ENCODE assay signal across 13 cellular contexts in the genomic region with DNA sequence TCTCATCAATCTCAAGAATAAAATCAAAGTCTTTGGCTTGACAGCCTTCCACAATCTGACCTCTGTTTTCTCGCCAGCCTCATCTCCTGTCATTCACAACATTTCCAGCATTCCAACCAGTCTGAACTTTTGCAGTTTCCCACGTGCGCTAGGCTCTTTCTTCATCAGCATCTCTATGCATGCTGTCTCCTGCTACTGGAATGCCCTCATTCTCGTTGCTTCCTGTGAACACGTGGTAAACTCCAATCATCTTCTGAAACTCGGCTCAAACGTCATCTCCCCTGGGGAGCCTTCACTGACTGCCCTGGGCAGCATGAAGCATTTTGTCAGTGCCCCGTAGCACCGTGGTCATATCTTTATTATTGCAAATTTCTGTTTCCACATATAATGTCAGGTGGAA. TPM values are rescaled to one million over a fixed set of nuclear protein-coding genes. Genes with fewer than 3 reads are reported as not detected.
DNase-seq lines count a peak whose midpoint lies in the region; ATAC-seq and TF ChIP-seq lines count a peak whose summit lies in the region.
"Had no signal": no experiment of that assay in that cellular context is flagged by ENCODE, and none has a peak within 500 bp of the region (broad histone marks: within the 10 kb centered on the region; RNA-seq: fewer than 3 reads in every experiment).

No MANE protein-coding gene starts in this region.

- H3K9me3 ChIP-seq in heart right ventricle (no peaks in the 10 kb centered on the region), prostate gland (no peaks in the 10 kb centered on the region)

- ATAC-seq in heart right ventricle (peak in 7 of 8 donors; percentile 74 to 85 (median 79)), HG02623 (IDR thresholded peaks at IDR 0.05; ENCODE audit: unreplicated experiment) (no peak), T-cell (replicated peaks in 1 of 4) (no peak)
- ATAC-seq: activated CD4-positive, CD25-positive, alpha-beta regulatory T cell treated with anti-CD3 and anti-CD28 coated beads, Interleukin-2, amount 50 U/mL, for 24 hours; activated naive CD8-positive, alpha-beta T cell treated with anti-CD3 and anti-CD28 coated beads, Interleukin-2, amount 50 U/mL, for 24 hours had no signal

- H3K9me3 Mint-ChIP-seq in MCF 10A (ENCODE audit: unreplicated experiment) (no peaks in the 10 kb centered on the region), T-cell (no peaks in the 10 kb centered on the region)
- peaks cover 3% of the 10 kb centered on the region for H3K9me3 Mint-ChIP-seq in activated naive CD8-positive, alpha-beta T cell treated with anti-CD3 and anti-CD28 coated beads for 36 hours
- H3K9me3 Mint-ChIP-seq: activated naive CD8-positive, alpha-beta T cell treated with anti-CD3 and anti-CD28 coated beads, Interleukin-2, amount 50 U/mL, for 24 hours had no signal

- no TSS peak for BruUV-seq in MCF 10A (replicated peaks; lab: Mats Ljungman, UMichigan)

- CTCF ChIA-PET in MCF 10A (lab: Yijun Ruan, JAX) (interaction anchor here (0.7 to 1.6 kb wide), 4 partner anchors 16 to 75 kb away, joined by 3 to 5 read pairs (median 4); no protein-coding TSS in a partner anchor), T-cell (lab: Charles Lee) (interaction anchor here (1.0 to 1.4 kb wide), 3 partner anchors 12 to 75 kb away, joined by 3 read pairs; partner anchors contain the start of gene RSBN1L (in 1 of the 2))

- peak; percentile 62 for DNase-seq in G401 (ENCODE audit: low spot score)
- peak; percentile 45 for DNase-seq in MCF 10A (ENCODE audit: unreplicated experiment)
- DNase-seq in heart right ventricle = peak in 1 of 2 donors; percentile 65
- DNase-seq in prostate gland (ENCODE audit: low spot score) = peak; percentile 22
- DNase-seq in activated naive CD8-positive, alpha-beta T cell treated with anti-CD3 and anti-CD28 coated beads for 36 hours = no peak
- DNase-seq in GF-D8 (lab: John Stamatoyannopoulos, UW) = no peak
- DNase-seq in T-cell = no peak
- DNase-seq: activated naive CD8-positive, alpha-beta T cell treated with anti-CD3 and anti-CD28 coated beads, Interleukin-2, amount 50 U/mL, for 24 hours; COR-L47; Kasumi-1; PC-9 had no signal

- H3K4me3 ChIP-seq in heart right ventricle = no peak overlapping the region
- H3K4me3 ChIP-seq in prostate gland = no peak overlapping the region
- H3K4me3 ChIP-seq: PC-9 had no signal

- no peak for TF ChIP-seq POLR2A in prostate gland (IDR thresholded peaks at IDR 0.05)

- H3K27ac ChIP-seq in heart right ventricle = no peak overlapping the region
- H3K27ac ChIP-seq in prostate gland = no peak overlapping the region

- in situ Hi-C loops in G401 (cut with HindIII; ENCODE audit: low sequenced_read_pairs) = no loop called here

- POLR2A ChIA-PET in MCF 10A (lab: Yijun Ruan, JAX) = interaction anchor here (0.7 to 4.5 kb wide), 9 partner anchors 8 to 114 kb away, joined by 3 to 73 read pairs (median 5); partner anchors contain the start of genes PHTF2, RSBN1L and TMEM60
- POLR2A ChIA-PET in T-cell (lab: Charles Lee) = interaction anchor here in 1 of 2 donors (0.6 to 0.8 kb wide), 2 partner anchors 118 to 269 kb away, joined by 4 to 5 read pairs; no protein-coding TSS in a partner anchor

- intact Hi-C loops in MCF 10A (cut with micrococcal nuclease) = no loop called here
- intact Hi-C loops in heart right ventricle (cut with DNase I) = no loop called here
- intact Hi-C loops in prostate gland (cut with DNase I) = no loop called here

- TF ChIP-seq CTCF in MCF 10A (IDR thresholded peaks at IDR 0.05; ENCODE audit: unreplicated experiment) (no peak), heart right ventricle (IDR thresholded peaks at IDR 0.05) (no peak), prostate gland (IDR thresholded peaks at IDR 0.05) (no peak)

- H3K27ac Mint-ChIP-seq in MCF 10A (ENCODE audit: low read depth, unreplicated experiment) (no peak overlapping the region), T-cell (no peak overlapping the region)
- no peak overlapping the region for H3K27ac Mint-ChIP-seq in activated naive CD8-positive, alpha-beta T cell treated with anti-CD3 and anti-CD28 coated beads for 36 hours
- H3K27ac Mint-ChIP-seq: activated naive CD8-positive, alpha-beta T cell treated with anti-CD3 and anti-CD28 coated beads, Interleukin-2, amount 50 U/mL, for 24 hours had no signal

- 32 to 35% methylated on average over 9 of the region's 9 CpGs for WGBS in heart right ventricle, 2 donors
- 59% methylated on average over 9 of the region's 9 CpGs for WGBS in prostate gland

- H3K36me3 Mint-ChIP-seq in MCF 10A (ENCODE audit: insufficient read depth, unreplicated experiment) (peaks cover 33% of the 10 kb centered on the region), T-cell (peaks cover 25% of the 10 kb centered on the region)
- peaks cover 25% of the 10 kb centered on the region for H3K36me3 Mint-ChIP-seq in activated naive CD8-positive, alpha-beta T cell treated with anti-CD3 and anti-CD28 coated beads for 36 hours

- H3K4me3 Mint-ChIP-seq in MCF 10A (ENCODE audit: unreplicated experiment) (no peak overlapping the region), T-cell (no peak overlapping the region)
- H3K4me3 Mint-ChIP-seq in activated naive CD8-positive, alpha-beta T cell treated with anti-CD3 and anti-CD28 coated beads for 36 hours = no peak overlapping the region
- H3K4me3 Mint-ChIP-seq: activated naive CD8-positive, alpha-beta T cell treated with anti-CD3 and anti-CD28 coated beads, Interleukin-2, amount 50 U/mL, for 24 hours had no signal

- H3K4me1 Mint-ChIP-seq in MCF 10A (ENCODE audit: insufficient read depth, unreplicated experiment) (peaks cover 23% of the 10 kb centered on the region), T-cell (peaks cover 19 to 30% (median 24%) of the 10 kb centered on the region in 3 donors)
- peaks cover 18% of the 10 kb centered on the region for H3K4me1 Mint-ChIP-seq in activated naive CD8-positive, alpha-beta T cell treated with anti-CD3 and anti-CD28 coated beads for 36 hours

- H3K27me3 ChIP-seq in heart right ventricle (no peaks in the 10 kb centered on the region), prostate gland (replicated peaks; ENCODE audit: insufficient read depth) (no peaks in the 10 kb centered on the region)

- H3K36me3 ChIP-seq in heart right ventricle (peaks cover 0 to 20% (median 0%) of the 10 kb centered on the region in 9 donors), prostate gland (no peaks in the 10 kb centered on the region)

- H3K4me1 ChIP-seq in heart right ventricle (peaks cover 0 to 27% (median 10%) of the 10 kb centered on the region in 9 donors), prostate gland (replicated peaks) (peaks cover 4% of the 10 kb centered on the region)

- no peaks in the 10 kb centered on the region for H3K27me3 Mint-ChIP-seq in MCF 10A (ENCODE audit: insufficient read depth, unreplicated experiment)
- H3K27me3 Mint-ChIP-seq in activated naive CD8-positive, alpha-beta T cell treated with anti-CD3 and anti-CD28 coated beads for 36 hours = no peaks in the 10 kb centered on the region
- no peaks in the 10 kb centered on the region for H3K27me3 Mint-ChIP-seq in T-cell
- H3K27me3 Mint-ChIP-seq: activated naive CD8-positive, alpha-beta T cell treated with anti-CD3 and anti-CD28 coated beads, Interleukin-2, amount 50 U/mL, for 24 hours had no signal

RNA-seq across cellular contexts. Expression of gene RSBN1L, which starts 12.2 kb away (rescaled TPM):
- 19.2 and 21.4 TPM in 2 replicates for total RNA-seq in G401 (2014; rRNA removed; shearing (Covaris generic))
- 10.9 and 12.1 TPM in 2 replicates for total RNA-seq in MCF 10A (2022)
- 10 to 100 TPM in 4 of 10 donors, 1 to 10 TPM in 6; 7.7 to 11.8 (median 10.0) TPM for total RNA-seq in heart right ventricle
- 1 to 10 TPM; 3.3 to 9.2 TPM for polyA plus RNA-seq in heart right ventricle
- total RNA-seq in prostate gland = 10 to 100 TPM; 19.4 to 20.7 TPM
- total RNA-seq in activated naive CD8-positive, alpha-beta T cell treated with anti-CD3 and anti-CD28 coated beads for 36 hours = 10 to 100 TPM; 21.7 to 21.8 TPM
- total RNA-seq in T-cell = 10 to 100 TPM; 27.1 to 35.9 (median 32.4) TPM

Comparison
In these comparisons a context has a peak if more than half of its experiments do, and no peak if none do; other contexts are left out.
1. DNase-seq: peak in G401 (single experiment), MCF 10A (single experiment) and prostate gland (single experiment); none in activated naive CD8-positive, alpha-beta T cell treated with anti-CD3 and anti-CD28 coated beads for 36 hours (single experiment), GF-D8 (single experiment) and T-cell (0 of 34).
2. ATAC-seq: peak in heart right ventricle (7 of 8); none in HG02623 (single experiment) and T-cell (0 of 4).